In genomic region chr14:70255071-70256057, GRCh38 we compare ENCODE assay signal across 1 cellular context.
TF ChIP-seq lines count a peak whose summit lies in the region.

No MANE protein-coding gene starts in this region.

TF ChIP-seq in HepG2, 621 proteins besides CTCF, POLR2A, EP300 and RAD21 (continued from another document):
- TF ChIP-seq, protein P1, sequence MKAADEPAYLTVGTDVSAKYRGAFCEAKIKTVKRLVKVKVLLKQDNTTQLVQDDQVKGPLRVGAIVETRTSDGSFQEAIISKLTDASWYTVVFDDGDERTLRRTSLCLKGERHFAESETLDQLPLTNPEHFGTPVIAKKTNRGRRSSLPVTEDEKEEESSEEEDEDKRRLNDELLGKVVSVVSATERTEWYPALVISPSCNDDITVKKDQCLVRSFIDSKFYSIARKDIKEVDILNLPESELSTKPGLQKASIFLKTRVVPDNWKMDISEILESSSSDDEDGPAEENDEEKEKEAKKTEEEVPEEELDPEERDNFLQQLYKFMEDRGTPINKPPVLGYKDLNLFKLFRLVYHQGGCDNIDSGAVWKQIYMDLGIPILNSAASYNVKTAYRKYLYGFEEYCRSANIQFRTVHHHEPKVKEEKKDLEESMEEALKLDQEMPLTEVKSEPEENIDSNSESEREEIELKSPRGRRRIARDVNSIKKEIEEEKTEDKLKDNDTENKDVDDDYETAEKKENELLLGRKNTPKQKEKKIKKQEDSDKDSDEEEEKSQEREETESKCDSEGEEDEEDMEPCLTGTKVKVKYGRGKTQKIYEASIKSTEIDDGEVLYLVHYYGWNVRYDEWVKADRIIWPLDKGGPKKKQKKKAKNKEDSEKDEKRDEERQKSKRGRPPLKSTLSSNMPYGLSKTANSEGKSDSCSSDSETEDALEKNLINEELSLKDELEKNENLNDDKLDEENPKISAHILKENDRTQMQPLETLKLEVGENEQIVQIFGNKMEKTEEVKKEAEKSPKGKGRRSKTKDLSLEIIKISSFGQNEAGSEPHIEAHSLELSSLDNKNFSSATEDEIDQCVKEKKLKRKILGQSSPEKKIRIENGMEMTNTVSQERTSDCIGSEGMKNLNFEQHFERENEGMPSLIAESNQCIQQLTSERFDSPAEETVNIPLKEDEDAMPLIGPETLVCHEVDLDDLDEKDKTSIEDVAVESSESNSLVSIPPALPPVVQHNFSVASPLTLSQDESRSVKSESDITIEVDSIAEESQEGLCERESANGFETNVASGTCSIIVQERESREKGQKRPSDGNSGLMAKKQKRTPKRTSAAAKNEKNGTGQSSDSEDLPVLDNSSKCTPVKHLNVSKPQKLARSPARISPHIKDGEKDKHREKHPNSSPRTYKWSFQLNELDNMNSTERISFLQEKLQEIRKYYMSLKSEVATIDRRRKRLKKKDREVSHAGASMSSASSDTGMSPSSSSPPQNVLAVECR (CRISPR knock-in tag; IDR thresholded peaks at IDR 0.05; ENCODE audit: borderline replicate concordance), result peak; percentile 50; the same call in 1 of the 2 replicates
- TF ChIP-seq, protein P2, sequence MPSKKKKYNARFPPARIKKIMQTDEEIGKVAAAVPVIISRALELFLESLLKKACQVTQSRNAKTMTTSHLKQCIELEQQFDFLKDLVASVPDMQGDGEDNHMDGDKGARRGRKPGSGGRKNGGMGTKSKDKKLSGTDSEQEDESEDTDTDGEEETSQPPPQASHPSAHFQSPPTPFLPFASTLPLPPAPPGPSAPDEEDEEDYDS (CRISPR knock-in tag; IDR thresholded peaks at IDR 0.05), result peak; percentile 75
- 0 out of 2 replicates have a peak, but pooled peaks have one; percentile 52 for TF ChIP-seq REL (CRISPR knock-in tag; conservative IDR thresholded peaks at IDR 0.05)
- peak; percentile 36 for TF ChIP-seq SKI (IDR thresholded peaks at IDR 0.05; ENCODE audit: partially characterized antibody)
TF ChIP-seq in HepG2: peak in this region for 35; not testable (repeated sequence) for 586.
